ENCODE assay signal across 2 cellular contexts in genomic region chr18:9681217-9681616, GRCh38.
A peak's percentile ranks its signal among the peaks of the same experiment; 100 is the strongest.
TF ChIP-seq lines count a peak whose summit lies in the region.

No MANE protein-coding gene starts in this region.

TF ChIP-seq in HCT116, 20 proteins besides CTCF, POLR2A, EP300 and RAD21:
- TF ChIP-seq SRF (IDR thresholded peaks at IDR 0.05; ENCODE audit: low read depth) (no peak), ZNF274 (IDR thresholded peaks at IDR 0.05; ENCODE audit: low read depth, low read length) (no peak), TCF7L2 (IDR thresholded peaks at IDR 0.05; ENCODE audit: borderline replicate concordance, extremely low read depth, insufficient read depth, insufficient read length) (no peak), YY1 (IDR thresholded peaks at IDR 0.05; ENCODE audit: extremely low read depth, insufficient replicate concordance, low read depth, low read length) (no peak), FOSL1 (IDR thresholded peaks at IDR 0.05; ENCODE audit: low read depth) (no peak), EZH2 (IDR thresholded peaks at IDR 0.05) (no peak), ZBTB33 (IDR thresholded peaks at IDR 0.05; ENCODE audit: extremely low read depth, insufficient replicate concordance, low read length) (no peak), ZFX (IDR thresholded peaks at IDR 0.05) (no peak), JUND (IDR thresholded peaks at IDR 0.05) (no peak), EZH2phosphoT487 (IDR thresholded peaks at IDR 0.05; ENCODE audit: borderline replicate concordance) (no peak), ATF3 (IDR thresholded peaks at IDR 0.05) (no peak), EGR1 (IDR thresholded peaks at IDR 0.05; ENCODE audit: low read depth) (no peak), POLR2AphosphoS5 (IDR thresholded peaks at IDR 0.05; ENCODE audit: low read depth, low read length) (no peak)

TF ChIP-seq in K562, 482 proteins besides CTCF, POLR2A, EP300 and RAD21 (continues in another document):
- no peak for TF ChIP-seq ZNF764 (CRISPR knock-in tag; IDR thresholded peaks at IDR 0.05; ENCODE audit: low read depth)
- TF ChIP-seq HINFP (tag; conservative IDR thresholded peaks at IDR 0.05; ENCODE audit: low read depth), result no peak
- TF ChIP-seq ETS1 (conservative IDR thresholded peaks at IDR 0.05; ENCODE audit: control insufficient read depth, low read depth, low read length), result no peak
- no peak for TF ChIP-seq TAF1 (IDR thresholded peaks at IDR 0.05; ENCODE audit: control insufficient read depth, extremely low read depth, insufficient read depth, low read length, severe bottlenecking)
- no peak for TF ChIP-seq ZNF589 (CRISPR knock-in tag; IDR thresholded peaks at IDR 0.05; ENCODE audit: low read depth)
- no peak for TF ChIP-seq GATAD2B (IDR thresholded peaks at IDR 0.05; ENCODE audit: borderline replicate concordance)
- no peak for TF ChIP-seq ZNF311 (CRISPR knock-in tag; IDR thresholded peaks at IDR 0.05)
- TF ChIP-seq REST (CRISPR knock-in tag; IDR thresholded peaks at IDR 0.05; ENCODE audit: low read depth), result no peak
- TF ChIP-seq PHB (CRISPR knock-in tag; IDR thresholded peaks at IDR 0.05), result no peak
- no peak for TF ChIP-seq BRCA1 (IDR thresholded peaks at IDR 0.05)
- TF ChIP-seq BRCA1 (CRISPR knock-in tag; IDR thresholded peaks at IDR 0.05), result no peak
- TF ChIP-seq ZNF224 (CRISPR knock-in tag; IDR thresholded peaks at IDR 0.05), result no peak
- no peak for TF ChIP-seq NR2F6 (CRISPR knock-in tag; IDR thresholded peaks at IDR 0.05)
- no peak for TF ChIP-seq MECOM (CRISPR knock-in tag; IDR thresholded peaks at IDR 0.05)
- no peak for TF ChIP-seq TFAP4 (CRISPR knock-in tag; IDR thresholded peaks at IDR 0.05; ENCODE audit: borderline replicate concordance)
- no peak for TF ChIP-seq CHCHD3 (CRISPR knock-in tag; IDR thresholded peaks at IDR 0.05)
- TF ChIP-seq ZBTB43 (CRISPR knock-in tag; IDR thresholded peaks at IDR 0.05), result no peak
- no peak for TF ChIP-seq CBX5 (IDR thresholded peaks at IDR 0.05; ENCODE audit: borderline replicate concordance, low read depth)
- no peak for TF ChIP-seq TCF15 (CRISPR knock-in tag; IDR thresholded peaks at IDR 0.05)
- TF ChIP-seq TRIM24 (IDR thresholded peaks at IDR 0.05), result no peak
- TF ChIP-seq ZNF445 (CRISPR knock-in tag; IDR thresholded peaks at IDR 0.05; ENCODE audit: low read depth), result no peak
- TF ChIP-seq CHD1 (IDR thresholded peaks at IDR 0.05; ENCODE audit: low read length), result no peak
- no peak for TF ChIP-seq ZNF12 (CRISPR knock-in tag; IDR thresholded peaks at IDR 0.05)
- no peak for TF ChIP-seq ELF1 (tag; IDR thresholded peaks at IDR 0.05)
- no peak for TF ChIP-seq ZNF121 (CRISPR knock-in tag; conservative IDR thresholded peaks at IDR 0.05)
- TF ChIP-seq ZNF384 (IDR thresholded peaks at IDR 0.05; ENCODE audit: low read depth, low read length), result no peak
- TF ChIP-seq PREB (CRISPR knock-in tag; IDR thresholded peaks at IDR 0.05), result no peak
- no peak for TF ChIP-seq EZH2 (IDR thresholded peaks at IDR 0.05; ENCODE audit: borderline replicate concordance, low read depth, low read length)
- TF ChIP-seq KAT7 (CRISPR knock-in tag; IDR thresholded peaks at IDR 0.05; ENCODE audit: borderline replicate concordance), result no peak
- no peak for TF ChIP-seq ESRRB (CRISPR knock-in tag; IDR thresholded peaks at IDR 0.05; ENCODE audit: borderline replicate concordance)
- TF ChIP-seq TGIF2 (CRISPR knock-in tag; IDR thresholded peaks at IDR 0.05), result no peak
- TF ChIP-seq THRAP3 (IDR thresholded peaks at IDR 0.05; ENCODE audit: borderline replicate concordance), result no peak
- TF ChIP-seq CREB3 (tag; conservative IDR thresholded peaks at IDR 0.05; ENCODE audit: low read depth), result no peak
- no peak for TF ChIP-seq EGR1 (conservative IDR thresholded peaks at IDR 0.05)
- TF ChIP-seq TCF7 (IDR thresholded peaks at IDR 0.05; ENCODE audit: borderline replicate concordance), result no peak
- no peak for TF ChIP-seq STAT6 (CRISPR knock-in tag; IDR thresholded peaks at IDR 0.05)
- no peak for TF ChIP-seq U2AF2 (optimal IDR thresholded peaks at IDR 0.05; ENCODE audit: low read depth, low read length)
- no peak for TF ChIP-seq ILK (tag; IDR thresholded peaks at IDR 0.05; ENCODE audit: borderline replicate concordance, low read depth)
- no peak for TF ChIP-seq MBD2 (IDR thresholded peaks at IDR 0.05; ENCODE audit: borderline replicate concordance, low read depth)
- TF ChIP-seq NFE2L1 (tag; IDR thresholded peaks at IDR 0.05; ENCODE audit: borderline replicate concordance, low read depth), result peak; percentile 28; the same call in 1 of the 2 replicates
- TF ChIP-seq SMC3 (conservative IDR thresholded peaks at IDR 0.05; ENCODE audit: insufficient read depth, low read depth, low read length), result no peak
- no peak for TF ChIP-seq RBM25 (IDR thresholded peaks at IDR 0.05; ENCODE audit: low read depth, low read length, severe bottlenecking)
- no peak for TF ChIP-seq HNRNPK (IDR thresholded peaks at IDR 0.05; ENCODE audit: low read depth, low read length, poor library complexity, severe bottlenecking)
- no peak for TF ChIP-seq RFX1 (IDR thresholded peaks at IDR 0.05)
- peak; percentile 80 for TF ChIP-seq JUND (IDR thresholded peaks at IDR 0.05; ENCODE audit: borderline replicate concordance, low read depth, low read length)
- TF ChIP-seq JUND (tag; IDR thresholded peaks at IDR 0.05; ENCODE audit: borderline replicate concordance, low read depth, low read length), result peak; percentile 51; the same call in 1 of the 3 replicates
- TF ChIP-seq KLF1 (tag; IDR thresholded peaks at IDR 0.05), result no peak
- 0 out of 2 replicates have a peak, but pooled peaks have one; percentile 25 for TF ChIP-seq ZBTB12 (CRISPR knock-in tag; IDR thresholded peaks at IDR 0.05)
- TF ChIP-seq E2F6 (IDR thresholded peaks at IDR 0.05; ENCODE audit: borderline replicate concordance in 1 of 2, extremely low read depth in 1 of 2, insufficient read depth in 1 of 2, insufficient read length in 1 of 2, low read depth in 1 of 2, low read length in 1 of 2, poor library complexity in 1 of 2, severe bottlenecking in 1 of 2), result no peak
